In the genomic region with DNA sequence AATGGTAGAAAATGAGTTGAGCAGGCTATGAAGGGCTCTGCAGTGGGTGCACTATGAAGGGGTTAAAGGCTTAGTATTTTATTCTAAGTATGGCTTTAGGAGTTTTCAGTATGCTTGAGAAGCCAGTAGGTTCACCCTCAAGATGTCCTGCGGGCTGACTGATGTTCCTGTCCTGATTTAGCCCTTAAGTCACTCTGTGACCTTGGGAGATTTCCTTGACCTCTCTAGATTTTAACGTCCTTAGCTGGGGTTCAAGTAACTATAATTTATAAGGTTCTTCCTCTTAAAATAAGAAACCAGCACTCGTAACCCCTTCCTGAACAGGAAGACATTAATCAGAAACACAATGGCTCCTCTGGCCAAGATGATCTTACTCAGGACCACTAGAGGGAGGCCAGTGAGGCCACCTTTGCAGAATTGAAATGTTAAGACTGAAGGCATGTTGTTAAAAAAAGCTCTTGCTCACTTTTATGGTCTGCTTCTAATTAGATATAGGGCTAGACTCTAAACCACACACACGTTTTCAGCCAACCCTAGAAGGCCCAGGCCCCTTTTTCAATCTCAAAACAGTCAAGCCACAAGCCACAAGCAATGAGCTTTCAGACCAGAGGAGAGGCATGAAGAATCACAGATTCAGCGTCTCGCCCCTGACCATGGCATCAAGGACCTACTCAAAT, we compare ENCODE assay signal across 8 cellular contexts. TPM values are rescaled to one million over a fixed set of nuclear protein-coding genes. Genes with fewer than 3 reads are reported as not detected.
DNase-seq lines count a peak whose midpoint lies in the region; ATAC-seq and TF ChIP-seq lines count a peak whose summit lies in the region.

No MANE protein-coding gene starts in this region.

- peak; percentile 7 to 18 for TF ChIP-seq CTCF in mammary epithelial cell (conservative IDR thresholded peaks at IDR 0.05 in 1 of 2, IDR thresholded peaks at IDR 0.05 in 1 of 2; ENCODE audit: extremely low read depth in 1 of 2, insufficient read depth in 1 of 2, low read depth in 1 of 2, low read length in 2 of 2)
- peak in 1 of 3 donors; percentile 10 for TF ChIP-seq CTCF in breast epithelium (IDR thresholded peaks at IDR 0.05)
- peak; percentile 73 for TF ChIP-seq CTCF in chondrocyte (IDR thresholded peaks at IDR 0.05)

- H3K27ac Mint-ChIP-seq in chondrocyte (ENCODE audit: unreplicated experiment), result no peak overlapping the region
- no peak overlapping the region for H3K27ac Mint-ChIP-seq in stimulated activated memory B cell treated with anti-CD40 and anti-IgM and Interleukin-4, amounts not matched to agents 10 μg/mL and 1 μg/mL and 100 μg/mL, for 72 hours

- H3K36me3 Mint-ChIP-seq in chondrocyte (ENCODE audit: low read depth), result no peaks in the 10 kb centered on the region
- H3K36me3 Mint-ChIP-seq in stimulated activated memory B cell treated with anti-CD40 and anti-IgM and Interleukin-4, amounts not matched to agents 10 μg/mL and 1 μg/mL and 100 μg/mL, for 72 hours, result no peaks in the 10 kb centered on the region

- no TSS peak for BruUV-seq in mammary epithelial cell (replicated peaks; lab: Mats Ljungman, UMichigan)

- H3K4me2 ChIP-seq in mammary epithelial cell (ENCODE audit: insufficient read depth, low read depth, low read length), result no peak overlapping the region

- H3K27me3 ChIP-seq in mammary epithelial cell (ENCODE audit: insufficient read depth, low read length) (no peaks in the 10 kb centered on the region), breast epithelium (no peaks in the 10 kb centered on the region)

- CTCF ChIA-PET in mammary epithelial cell (lab: Charles Lee; ENCODE audit: low non-redundant PET), result no interaction called here

- no peaks in the 10 kb centered on the region for H3K27me3 Mint-ChIP-seq in chondrocyte (ENCODE audit: low read depth)
- no peaks in the 10 kb centered on the region for H3K27me3 Mint-ChIP-seq in stimulated activated memory B cell treated with anti-CD40 and anti-IgM and Interleukin-4, amounts not matched to agents 10 μg/mL and 1 μg/mL and 100 μg/mL, for 72 hours

- no peak overlapping the region for H3K9ac ChIP-seq in mammary epithelial cell (ENCODE audit: insufficient read depth, low read length)

- peaks cover 53% of the 10 kb centered on the region for H3K4me1 Mint-ChIP-seq in chondrocyte (ENCODE audit: low read depth)
- H3K4me1 Mint-ChIP-seq in stimulated activated memory B cell treated with anti-CD40 and anti-IgM and Interleukin-4, amounts not matched to agents 10 μg/mL and 1 μg/mL and 100 μg/mL, for 72 hours, result peaks cover 5% of the 10 kb centered on the region

- no peak for DNase-seq in mammary epithelial cell
- no peak for DNase-seq in breast epithelium (ENCODE audit: low spot score in 2 of 2)
- DNase-seq in chondrocyte (ENCODE audit: low spot score), result no peak
- no peak for DNase-seq in substantia nigra (lab: John Stamatoyannopoulos, UW)
- DNase-seq in NCI-H1105 treated with DMSO at 0.1 percent for 48 hours (lab: John Stamatoyannopoulos, UW), result no peak

- in situ Hi-C loops in mammary epithelial cell (cut with MboI; ENCODE audit: low sequenced_read_pairs in 2 of 2), result loop anchor here (25.0 kb wide), 3 partner anchors 142 to 917 kb away; no protein-coding TSS in a partner anchor

- H3K9me3 ChIP-seq in mammary epithelial cell (replicated peaks; ENCODE audit: insufficient read depth, low read length) (no peaks in the 10 kb centered on the region), breast epithelium (no peaks in the 10 kb centered on the region)

- no peak for TF ChIP-seq POLR2A in breast epithelium (IDR thresholded peaks at IDR 0.05)

- no peak overlapping the region for H3K4me3 Mint-ChIP-seq in chondrocyte (ENCODE audit: unreplicated experiment)
- no peak overlapping the region for H3K4me3 Mint-ChIP-seq in stimulated activated memory B cell treated with anti-CD40 and anti-IgM and Interleukin-4, amounts not matched to agents 10 μg/mL and 1 μg/mL and 100 μg/mL, for 72 hours

- peak; percentile 42 for ATAC-seq in HG03159 (IDR thresholded peaks at IDR 0.05; ENCODE audit: unreplicated experiment)
- ATAC-seq in stimulated activated memory B cell treated with anti-CD40 and anti-IgM and Interleukin-4, amounts not matched to agents 10 μg/mL and 1 μg/mL and 100 μg/mL, for 72 hours, result peak; percentile 32
- no peak for ATAC-seq in HG03571 (IDR thresholded peaks at IDR 0.05; ENCODE audit: unreplicated experiment)

- H2AFZ ChIP-seq in mammary epithelial cell (ENCODE audit: low read depth, low read length), result no peak overlapping the region

- no peaks in the 10 kb centered on the region for H3K79me2 ChIP-seq in mammary epithelial cell (ENCODE audit: insufficient read depth, low read length)

- 70% methylated on average over 6 of the region's 6 CpGs for WGBS in mammary epithelial cell (ENCODE audit: low coverage, missing lambda C conversion rate)

- dilution Hi-C loops in mammary epithelial cell (cut with HindIII; ENCODE audit: low sequenced_read_pairs), result no loop called here

- intact Hi-C loops in mammary epithelial cell (cut with micrococcal nuclease) (loop anchor here (1.0 kb wide), 1 partner anchor 144 kb away; no protein-coding TSS in a partner anchor), breast epithelium (cut with DNase I; ENCODE audit: low total_unique reads) (no loop called here)

- H3K36me3 ChIP-seq in mammary epithelial cell (ENCODE audit: insufficient read depth, low read length), result no peaks in the 10 kb centered on the region
- no peaks in the 10 kb centered on the region for H3K36me3 ChIP-seq in breast epithelium

- no peaks in the 10 kb centered on the region for H3K9me3 Mint-ChIP-seq in chondrocyte (ENCODE audit: low read depth)
- no peaks in the 10 kb centered on the region for H3K9me3 Mint-ChIP-seq in stimulated activated memory B cell treated with anti-CD40 and anti-IgM and Interleukin-4, amounts not matched to agents 10 μg/mL and 1 μg/mL and 100 μg/mL, for 72 hours

- H3K4me1 ChIP-seq in mammary epithelial cell (ENCODE audit: insufficient read depth, low read length) (no peaks in the 10 kb centered on the region), breast epithelium (no peaks in the 10 kb centered on the region)

- no peaks in the 10 kb centered on the region for H4K20me1 ChIP-seq in mammary epithelial cell (ENCODE audit: insufficient read depth, low read length)

- H3K4me3 ChIP-seq in mammary epithelial cell (replicated peaks in 1 of 3; ENCODE audit: insufficient read depth in 1 of 3, low read depth in 2 of 3, low read length in 3 of 3) (no peak overlapping the region), breast epithelium (no peak overlapping the region)

- H3K27ac ChIP-seq in mammary epithelial cell (ENCODE audit: insufficient read depth, low read depth, low read length), result no peak overlapping the region
- H3K27ac ChIP-seq in breast epithelium, result no peak overlapping the region
- H3K27ac ChIP-seq in substantia nigra (ENCODE audit: low read depth, low read length, poor library complexity, severe bottlenecking), result no peak overlapping the region

RNA-seq across cellular contexts. Expression of a gene that starts 42.0 kb away (rescaled TPM):
- total RNA-seq in mammary epithelial cell (10 to 100 TPM in 1 of 2 donors, 1 to 10 TPM in 1; 4.8 to 49.3 TPM), breast epithelium (1 to 10 TPM in 2 of 3 donors, under 1 TPM in 1; 0.98 to 5.0 (median 2.2) TPM), chondrocyte (7.6 to 16.7 TPM (median 9.0 TPM) in 3 replicates)
- polyA plus RNA-seq in mammary epithelial cell, result 38.7 TPM
- polyA minus RNA-seq in mammary epithelial cell, result 9.9 TPM
